In genomic region chr2:30162821-30163220, GRCh38 we compare ENCODE assay signal across 19 cellular contexts.
"Had no signal": no experiment of that assay in that cellular context is flagged by ENCODE, and none has a peak within 500 bp of the region (broad histone marks: within the 10 kb centered on the region; RNA-seq: fewer than 3 reads in every experiment).

No MANE protein-coding gene starts in this region.

- H3K4me3 ChIP-seq: neural progenitor cell, ovary, right lobe of liver, tibial artery, vagina had no signal

- H3K4me3 Mint-ChIP-seq: activated CD4-positive, alpha-beta T cell treated with anti-CD3 and anti-CD28 coated beads, Interleukin-2, amount 10 ng/mL, durations not matched to agents 24 days and 14 days; activated naive CD4-positive, alpha-beta T cell treated with anti-CD3 and anti-CD28 coated beads, Interleukin-2, amount 50 U/mL, for 24 hours; brain; neural progenitor cell; WTC11 had no signal

- H3K4me2 ChIP-seq: neural progenitor cell had no signal

- H3K4me1 Mint-ChIP-seq: neural progenitor cell had no signal

- H3K27ac ChIP-seq: foreskin keratinocyte, neural progenitor cell, ovary, right lobe of liver, tibial artery, vagina had no signal

- ATAC-seq: foreskin keratinocyte, left ventricle myocardium superior, right lobe of liver, SK-N-SH treated with all-trans-retinoic acid at 6 μM for 48 hours, WTC11 had no signal

- H3K4me1 ChIP-seq: foreskin keratinocyte, neural progenitor cell had no signal

- DNase-seq: activated CD4-positive, alpha-beta T cell treated with anti-CD3 and anti-CD28 coated beads, Interleukin-2, amount 10 ng/mL, durations not matched to agents 24 days and 14 days; activated T-cell treated with anti-CD3 and anti-CD28 coated beads for 4 hours; amygdala; central memory CD4-positive, alpha-beta T cell; cortex of kidney; effector CD4-positive, alpha-beta T cell; foreskin keratinocyte; glutamatergic neuron; hypothalamus; left ventricle myocardium superior; ovary; right lobe of liver; tibial artery had no signal

- H3K9me3 Mint-ChIP-seq: activated CD4-positive, alpha-beta T cell treated with anti-CD3 and anti-CD28 coated beads, Interleukin-2, amount 10 ng/mL, durations not matched to agents 24 days and 14 days; activated naive CD4-positive, alpha-beta T cell treated with anti-CD3 and anti-CD28 coated beads, Interleukin-2, amount 50 U/mL, for 24 hours; brain; neural progenitor cell; WTC11 had no signal

- H3K27me3 ChIP-seq: foreskin keratinocyte, neural progenitor cell, ovary, right lobe of liver, tibial artery, vagina had no signal

- H3K27me3 Mint-ChIP-seq: activated CD4-positive, alpha-beta T cell treated with anti-CD3 and anti-CD28 coated beads, Interleukin-2, amount 10 ng/mL, durations not matched to agents 24 days and 14 days; activated naive CD4-positive, alpha-beta T cell treated with anti-CD3 and anti-CD28 coated beads, Interleukin-2, amount 50 U/mL, for 24 hours; brain had no signal

- H3K9me3 ChIP-seq: ovary, right lobe of liver, tibial artery, vagina had no signal

- H3K36me3 ChIP-seq: neural progenitor cell had no signal

- H3K27ac Mint-ChIP-seq: activated CD4-positive, alpha-beta T cell treated with anti-CD3 and anti-CD28 coated beads, Interleukin-2, amount 10 ng/mL, durations not matched to agents 24 days and 14 days; brain; neural progenitor cell; WTC11 had no signal
